Comparison of ENCODE assay signal across 21 cellular contexts in the genomic region with DNA sequence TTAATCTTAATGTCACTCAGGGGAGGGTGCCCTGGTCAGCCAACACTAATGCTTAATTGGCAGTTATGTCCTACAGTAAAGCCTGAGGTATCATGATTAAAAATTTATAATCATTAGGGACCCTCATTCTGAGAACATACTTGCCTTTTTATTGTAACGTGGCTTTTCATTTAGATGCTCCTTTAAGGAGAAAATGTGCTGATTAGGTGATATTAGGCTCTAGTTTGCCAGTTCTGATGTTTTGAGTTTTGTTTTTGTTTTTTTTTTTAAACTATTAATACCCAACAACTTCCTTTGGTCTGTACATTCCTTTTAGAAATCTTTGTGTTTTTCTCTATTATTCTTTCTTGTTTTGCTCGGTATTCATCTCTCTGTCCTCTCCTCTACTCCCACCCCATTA.
"Had no signal": no experiment of that assay in that cellular context is flagged by ENCODE, and none has a peak within 500 bp of the region (broad histone marks: within the 10 kb centered on the region; RNA-seq: fewer than 3 reads in every experiment).

No MANE protein-coding gene starts in this region.

- H3K27ac Mint-ChIP-seq: activated B cell treated with CpG ODN at 0.5 μM for 24 hours; activated CD8-positive, alpha-beta T cell treated with anti-CD3 and anti-CD28 coated beads for 36 hours; activated T-helper 17 cell treated with anti-CD3 and anti-CD28 coated beads, Interleukin-2, amount 50 U/mL, for 72 hours had no signal

- H3K36me3 ChIP-seq: breast epithelium, prostate gland had no signal

- H3K4me3 ChIP-seq: breast epithelium, pancreas, prostate gland, spleen, tibial nerve had no signal

- H3K27me3 Mint-ChIP-seq: activated B cell treated with CpG ODN at 0.5 μM for 24 hours; activated CD8-positive, alpha-beta T cell treated with anti-CD3 and anti-CD28 coated beads for 36 hours; activated T-helper 17 cell treated with anti-CD3 and anti-CD28 coated beads, Interleukin-2, amount 50 U/mL, for 72 hours had no signal

- H3K4me3 Mint-ChIP-seq: activated B cell treated with CpG ODN at 0.5 μM for 24 hours; activated CD8-positive, alpha-beta T cell treated with anti-CD3 and anti-CD28 coated beads for 36 hours; activated T-cell treated with anti-CD3 and anti-CD28 coated beads, Interleukin-2, amount 50 U/mL, for 4 hours; activated T-helper 17 cell treated with anti-CD3 and anti-CD28 coated beads, Interleukin-2, amount 50 U/mL, for 72 hours had no signal

- H3K4me1 ChIP-seq: breast epithelium, pancreas, prostate gland, tibial nerve had no signal

- H3K9me3 ChIP-seq: breast epithelium, pancreas, prostate gland, spleen, tibial nerve had no signal

- DNase-seq: activated B cell treated with CpG ODN at 0.5 μM for 24 hours; activated CD4-positive, alpha-beta T cell treated with anti-CD3 and anti-CD28 coated beads, Interleukin-2, amount 50 U/mL, for 1 hour; activated CD8-positive, alpha-beta T cell treated with anti-CD3 and anti-CD28 coated beads for 36 hours; activated gamma-delta T cell treated with Interleukin-2 at 50 U/mL for 16 hours; activated naive CD4-positive, alpha-beta T cell treated with anti-CD3 and anti-CD28 coated beads, Interleukin-2, amount 50 U/mL, for 16 hours; activated T-cell treated with anti-CD3 and anti-CD28 coated beads, Interleukin-2, amount 50 U/mL, for 4 hours; central memory CD4-positive, alpha-beta T cell; effector memory CD4-positive, alpha-beta T cell; head of caudate nucleus; hippocampal formation; left cardiac atrium; left ventricle myocardium superior; pancreas; retina; spleen; stimulated activated naive CD4-positive, alpha-beta T cell treated with Interleukin-2 at 50 U/mL for 16 hours; T-helper 2 cell had no signal

- H3K9me3 Mint-ChIP-seq: activated T-cell treated with anti-CD3 and anti-CD28 coated beads, Interleukin-2, amount 50 U/mL, for 4 hours; activated T-helper 17 cell treated with anti-CD3 and anti-CD28 coated beads, Interleukin-2, amount 50 U/mL, for 72 hours had no signal

- H3K27ac ChIP-seq: breast epithelium, pancreas, prostate gland, spleen, tibial nerve had no signal

- ATAC-seq: activated CD8-positive, alpha-beta T cell treated with anti-CD3 and anti-CD28 coated beads for 36 hours; activated T-cell treated with anti-CD3 and anti-CD28 coated beads, Interleukin-2, amount 50 U/mL, for 4 hours; activated T-helper 17 cell treated with anti-CD3 and anti-CD28 coated beads, Interleukin-2, amount 50 U/mL, for 72 hours; left cardiac atrium; left ventricle myocardium superior; pancreas had no signal

- H3K27me3 ChIP-seq: breast epithelium, pancreas, spleen, tibial nerve had no signal
